14 cellular contexts compared by ENCODE assay signal in the genomic region with DNA sequence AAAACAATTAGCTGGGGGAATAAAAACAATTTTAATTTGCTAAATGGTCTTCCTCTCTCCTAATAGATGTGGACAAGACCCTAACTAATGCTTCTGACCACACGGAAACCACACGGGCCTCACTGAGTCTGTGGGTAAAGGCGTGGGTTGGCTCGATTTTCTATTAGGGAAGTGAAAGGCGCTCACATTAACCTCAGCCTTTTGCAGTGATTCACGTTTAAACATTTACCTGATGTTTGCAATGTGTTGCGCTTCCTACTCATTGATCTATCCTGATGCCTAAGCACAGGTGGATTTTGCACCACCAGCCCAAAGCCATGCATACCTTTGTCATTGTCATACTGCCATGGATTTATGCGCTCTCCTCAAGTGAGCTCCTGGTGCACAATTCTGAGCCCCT. TPM values are rescaled to one million over a fixed set of nuclear protein-coding genes. Genes with fewer than 3 reads are reported as not detected.
DNase-seq lines count a peak whose midpoint lies in the region; ATAC-seq and TF ChIP-seq lines count a peak whose summit lies in the region.
"Had no signal": no experiment of that assay in that cellular context is flagged by ENCODE, and none has a peak within 500 bp of the region (broad histone marks: within the 10 kb centered on the region; RNA-seq: fewer than 3 reads in every experiment).

No MANE protein-coding gene starts in this region.

- CTCF ChIA-PET in Caco-2 (lab: Charles Lee): no interaction called here

- H3K4me3 Mint-ChIP-seq in naive B cell (no peak overlapping the region), Caco-2 (ENCODE audit: unreplicated experiment) (no peak overlapping the region)
- no peak overlapping the region for H3K4me3 Mint-ChIP-seq in effector memory CD8-positive, alpha-beta T cell
- H3K4me3 Mint-ChIP-seq: activated T-cell treated with anti-CD3 and anti-CD28 coated beads, Interleukin-2, amount 50 U/mL, for 24 hours; H9; T-helper 1 cell treated with Interleukin-12 subunit alpha and Interleukin-12 subunit beta and Interleukin-4 antibody, amounts not matched to agents 30 μg/mL and 1 μg/mL, for 36 hours had no signal

- ATAC-seq in GM19025 (IDR thresholded peaks at IDR 0.05; ENCODE audit: low read depth, unreplicated experiment) (peak; percentile 99), GM21825 (IDR thresholded peaks at IDR 0.05; ENCODE audit: unreplicated experiment) (peak; percentile 97), HG03196 (IDR thresholded peaks at IDR 0.05; ENCODE audit: unreplicated experiment) (peak; percentile 96), naive B cell (ENCODE audit: low read depth in 2 of 2) (peak; percentile 52 to 62)
- ATAC-seq in effector memory CD8-positive, alpha-beta T cell (replicated peaks): no peak

- no peaks in the 10 kb centered on the region for H3K4me1 ChIP-seq in Caco-2

- intact Hi-C loops in Caco-2 (cut with micrococcal nuclease; ENCODE audit: unreplicated experiment): no loop called here

- H3K4me1 Mint-ChIP-seq in naive B cell (peaks cover 9 to 10% (median 9%) of the 10 kb centered on the region in 3 donors), Caco-2 (ENCODE audit: low read depth, unreplicated experiment) (peaks cover 10% of the 10 kb centered on the region)
- H3K4me1 Mint-ChIP-seq in effector memory CD8-positive, alpha-beta T cell (ENCODE audit: low read depth in 2 of 2): no peaks in the 10 kb centered on the region

- H3K9me3 ChIP-seq in Caco-2: no peaks in the 10 kb centered on the region

- no peaks in the 10 kb centered on the region for H3K27me3 ChIP-seq in Caco-2 (replicated peaks; ENCODE audit: control insufficient read depth, insufficient read depth, low read length)

- DNase-seq in naive B cell (no peak), DMS79 (lab: John Stamatoyannopoulos, UW) (no peak), Caco-2 (no peak), hepatic stellate cell (ENCODE audit: low spot score) (no peak)
- no peak for DNase-seq in effector memory CD8-positive, alpha-beta T cell
- DNase-seq: activated T-cell treated with anti-CD3 and anti-CD28 coated beads, Interleukin-2, amount 50 U/mL, for 24 hours; DMS53; H9; islet precursor cell; MM.1S had no signal

- H3K9me3 Mint-ChIP-seq in naive B cell: no peaks in the 10 kb centered on the region
- no peaks in the 10 kb centered on the region for H3K9me3 Mint-ChIP-seq in Caco-2 (ENCODE audit: unreplicated experiment)
- peaks cover 0 to 2% of the 10 kb centered on the region in 2 donors for H3K9me3 Mint-ChIP-seq in effector memory CD8-positive, alpha-beta T cell
- H3K9me3 Mint-ChIP-seq: activated T-cell treated with anti-CD3 and anti-CD28 coated beads, Interleukin-2, amount 50 U/mL, for 24 hours; H9; T-helper 1 cell treated with Interleukin-12 subunit alpha and Interleukin-12 subunit beta and Interleukin-4 antibody, amounts not matched to agents 30 μg/mL and 1 μg/mL, for 36 hours had no signal

- POLR2A ChIA-PET in Caco-2 (lab: Charles Lee): no interaction called here

- no TSS peak for BruUV-seq in Caco-2 (replicated peaks; lab: Mats Ljungman, UMichigan)

- no peak for TF ChIP-seq CTCF in Caco-2 (IDR thresholded peaks at IDR 0.05; ENCODE audit: insufficient read depth in 1 of 2, low read depth in 1 of 2, low read length in 1 of 2, severe bottlenecking in 1 of 2, unreplicated experiment in 1 of 2)

- no peak overlapping the region for H3K4me3 ChIP-seq in Caco-2 (ENCODE audit: low read depth, low read length)

- H3K27ac Mint-ChIP-seq in naive B cell (no peak overlapping the region), Caco-2 (ENCODE audit: unreplicated experiment) (no peak overlapping the region)
- H3K27ac Mint-ChIP-seq in effector memory CD8-positive, alpha-beta T cell: no peak overlapping the region
- H3K27ac Mint-ChIP-seq: activated T-cell treated with anti-CD3 and anti-CD28 coated beads, Interleukin-2, amount 50 U/mL, for 24 hours; T-helper 1 cell treated with Interleukin-12 subunit alpha and Interleukin-12 subunit beta and Interleukin-4 antibody, amounts not matched to agents 30 μg/mL and 1 μg/mL, for 36 hours had no signal

- H3K27me3 Mint-ChIP-seq in naive B cell (peaks cover 34 to 48% (median 42%) of the 10 kb centered on the region in 3 donors), Caco-2 (ENCODE audit: insufficient read depth, unreplicated experiment) (no peaks in the 10 kb centered on the region)
- peaks cover 24 to 38% of the 10 kb centered on the region in 2 donors for H3K27me3 Mint-ChIP-seq in effector memory CD8-positive, alpha-beta T cell

- no peaks in the 10 kb centered on the region for H3K36me3 Mint-ChIP-seq in naive B cell
- H3K36me3 Mint-ChIP-seq in Caco-2 (ENCODE audit: insufficient read depth, unreplicated experiment): no peaks in the 10 kb centered on the region
- no peaks in the 10 kb centered on the region for H3K36me3 Mint-ChIP-seq in effector memory CD8-positive, alpha-beta T cell (ENCODE audit: insufficient read depth)

- H3K36me3 ChIP-seq in Caco-2 (ENCODE audit: control insufficient read depth, insufficient read depth, low read length): no peaks in the 10 kb centered on the region

RNA-seq across cellular contexts. Expression of gene NRP2, which starts 35.6 kb away (rescaled TPM):
- 1 to 10 TPM in 4 of 6 donors, under 1 TPM in 2; 0.49 to 7.6 (median 2.0) TPM for polyA plus RNA-seq in naive B cell (ENCODE audit: low read depth in 6 of 6)
- total RNA-seq in Caco-2 (2022): 95.6 and 96.9 TPM in 2 replicates
